Comparison of ENCODE assay signal across 8 cellular contexts in genomic region chr12:76511116-76511716, GRCh38.
DNase-seq lines count a peak whose midpoint lies in the region; ATAC-seq and TF ChIP-seq lines count a peak whose summit lies in the region.
"Not testable (repeated sequence)": the region's sequence is repeated elsewhere in the genome, so short reads cannot be mapped to it uniquely, and the experiment has no call there.

No MANE protein-coding gene starts in this region.

- H3K4me3 ChIP-seq in DOHH2 (ENCODE audit: low read length): peak overlapping the region; percentile 39

- not testable (repeated sequence) for H3K9me2 ChIP-seq in DOHH2 (replicated peaks; ENCODE audit: control insufficient read depth, low read length)

- not testable (repeated sequence) for H3K27me3 ChIP-seq in DOHH2 (ENCODE audit: control insufficient read depth, low read length)

- H3K36me3 Mint-ChIP-seq in memory B cell: peaks cover 37% of the 10 kb centered on the region

- DNase-seq in NAMALWA (ENCODE audit: low spot score) (peak; percentile 96), memory B cell (ENCODE audit: low spot score in 2 of 2) (peak; percentile 17 to 69)

- peaks cover 29% of the 10 kb centered on the region for H3K4me1 Mint-ChIP-seq in memory B cell

- H3K4me3 Mint-ChIP-seq in memory B cell: peak overlapping the region; percentile 5

- H3K36me3 ChIP-seq in DOHH2 (ENCODE audit: control insufficient read depth, low read length): peaks cover 12% of the 10 kb centered on the region

- H3F3A ChIP-seq in DOHH2 (ENCODE audit: control insufficient read depth, insufficient read depth): peaks cover 20% of the 10 kb centered on the region

- peak overlapping the region; percentile 67 for H3K27ac Mint-ChIP-seq in memory B cell

- ATAC-seq in GM18867 (IDR thresholded peaks at IDR 0.05; ENCODE audit: unreplicated experiment) (peak; percentile 89), GM19452 (IDR thresholded peaks at IDR 0.05; ENCODE audit: unreplicated experiment) (peak; percentile 85), GM21825 (IDR thresholded peaks at IDR 0.05; ENCODE audit: unreplicated experiment) (peak; percentile 88), HG02973 (IDR thresholded peaks at IDR 0.05; ENCODE audit: unreplicated experiment) (peak; percentile 84), HG03432 (IDR thresholded peaks at IDR 0.05; ENCODE audit: unreplicated experiment) (peak; percentile 96), memory B cell (ENCODE audit: low read depth) (peak; percentile 94)

- H3K4me2 ChIP-seq in DOHH2 (ENCODE audit: low read length): peak overlapping the region; percentile 55

- H3K27ac ChIP-seq in DOHH2 (ENCODE audit: low read depth, low read length): peak overlapping the region; percentile 54

- not testable (repeated sequence) for H3K27me3 Mint-ChIP-seq in memory B cell

- H4K20me1 ChIP-seq in DOHH2 (ENCODE audit: control insufficient read depth, insufficient read depth, low read depth, low read length): not testable (repeated sequence)

- TF ChIP-seq CTCF in DOHH2 (IDR thresholded peaks at IDR 0.05; ENCODE audit: low read depth, low read length, poor library complexity, severe bottlenecking): not testable (repeated sequence)

- not testable (repeated sequence) for H3K79me2 ChIP-seq in DOHH2 (ENCODE audit: control insufficient read depth, low read length)

- H3K9me3 Mint-ChIP-seq in memory B cell: peaks cover 17% of the 10 kb centered on the region

- H3K4me1 ChIP-seq in DOHH2 (ENCODE audit: control insufficient read depth, low read length): peaks cover 23% of the 10 kb centered on the region

- peaks cover 27% of the 10 kb centered on the region for H3K9me3 ChIP-seq in DOHH2 (ENCODE audit: control insufficient read depth, insufficient read depth, low read length)

Comparison
In these comparisons a context has a peak if more than half of its experiments do, and no peak if none do; other contexts are left out.
1. Peak in every context shown above with its lines: DNase-seq, ATAC-seq, H3K4me3 ChIP-seq and H3K27ac ChIP-seq.